15 cellular contexts compared by ENCODE assay signal in genomic region chr15:98838387-98839259, GRCh38.
"Had no signal": no experiment of that assay in that cellular context is flagged by ENCODE, and none has a peak within 500 bp of the region (broad histone marks: within the 10 kb centered on the region; RNA-seq: fewer than 3 reads in every experiment).

No MANE protein-coding gene starts in this region.

- ATAC-seq: activated T-cell treated with anti-CD3 and anti-CD28 coated beads, Interleukin-2, amount 50 U/mL, for 72 hours; esophagus mucosa; lower lobe of right lung; natural killer cell treated with Interleukin-12 subunit alpha and Interleukin-12 subunit beta and Interleukin-15 and Interleukin-18, amount 100 ng/mL, for 72 hours; sciatic nerve; stimulated activated naive B cell treated with anti-CD40 and anti-IgM and Interleukin-4, amounts not matched to agents 10 μg/mL and 1 μg/mL and 100 μg/mL, for 72 hours had no signal

- H3K4me1 Mint-ChIP-seq: immature natural killer cell; stimulated activated naive B cell treated with anti-CD40 and anti-IgM and Interleukin-4, amounts not matched to agents 10 μg/mL and 1 μg/mL and 100 μg/mL, for 72 hours had no signal

- H3K27me3 Mint-ChIP-seq: natural killer cell treated with Interleukin-12 subunit alpha and Interleukin-12 subunit beta and Interleukin-15 and Interleukin-18, amount 100 ng/mL, for 72 hours; stimulated activated naive B cell treated with anti-CD40 and anti-IgM and Interleukin-4, amounts not matched to agents 10 μg/mL and 1 μg/mL and 100 μg/mL, for 72 hours had no signal

- H3K9me3 Mint-ChIP-seq: immature natural killer cell had no signal

- H3K4me3 Mint-ChIP-seq: activated T-cell treated with anti-CD3 and anti-CD28 coated beads, Interleukin-2, amount 50 U/mL, for 72 hours; immature natural killer cell; natural killer cell treated with Interleukin-12 subunit alpha and Interleukin-12 subunit beta and Interleukin-15 and Interleukin-18, amount 100 ng/mL, for 72 hours; stimulated activated naive B cell treated with anti-CD40 and anti-IgM and Interleukin-4, amounts not matched to agents 10 μg/mL and 1 μg/mL and 100 μg/mL, for 72 hours had no signal

- H3K27ac ChIP-seq: ascending aorta, lower lobe of right lung had no signal

- H3K27ac Mint-ChIP-seq: activated T-cell treated with anti-CD3 and anti-CD28 coated beads, Interleukin-2, amount 50 U/mL, for 72 hours; immature natural killer cell; natural killer cell treated with Interleukin-12 subunit alpha and Interleukin-12 subunit beta and Interleukin-15 and Interleukin-18, amount 100 ng/mL, for 72 hours; stimulated activated naive B cell treated with anti-CD40 and anti-IgM and Interleukin-4, amounts not matched to agents 10 μg/mL and 1 μg/mL and 100 μg/mL, for 72 hours had no signal

- H3K27me3 ChIP-seq: ascending aorta had no signal

- H3K36me3 ChIP-seq: ascending aorta, lower lobe of right lung had no signal

- DNase-seq: activated CD4-positive, alpha-beta T cell treated with anti-CD3 and anti-CD28 coated beads, Interleukin-2, amount 50 U/mL, for 4 hours; activated effector memory CD4-positive, alpha-beta T cell treated with anti-CD3 and anti-CD28 coated beads, Interleukin-2, amount 50 U/mL, for 16 hours; activated naive CD4-positive, alpha-beta T cell treated with anti-CD3 and anti-CD28 coated beads, Interleukin-2, amount 50 U/mL, for 16 hours; activated T-cell treated with anti-CD3 and anti-CD28 coated beads, Interleukin-2, amount 50 U/mL, for 72 hours; effector CD4-positive, alpha-beta T cell; immature natural killer cell; kidney glomerular epithelial cell; lower lobe of right lung; stimulated activated naive B cell treated with anti-CD40 and anti-IgM and Interleukin-4, amounts not matched to agents 10 μg/mL and 1 μg/mL and 100 μg/mL, for 72 hours; SW 1271; T-helper 2 cell had no signal

- H3K36me3 Mint-ChIP-seq: natural killer cell treated with Interleukin-12 subunit alpha and Interleukin-12 subunit beta and Interleukin-15 and Interleukin-18, amount 100 ng/mL, for 72 hours had no signal

- H3K9me3 ChIP-seq: ascending aorta had no signal

- H3K4me3 ChIP-seq: ascending aorta, lower lobe of right lung had no signal
